Comparison of ENCODE assay signal across 1 cellular context in the genomic region with DNA sequence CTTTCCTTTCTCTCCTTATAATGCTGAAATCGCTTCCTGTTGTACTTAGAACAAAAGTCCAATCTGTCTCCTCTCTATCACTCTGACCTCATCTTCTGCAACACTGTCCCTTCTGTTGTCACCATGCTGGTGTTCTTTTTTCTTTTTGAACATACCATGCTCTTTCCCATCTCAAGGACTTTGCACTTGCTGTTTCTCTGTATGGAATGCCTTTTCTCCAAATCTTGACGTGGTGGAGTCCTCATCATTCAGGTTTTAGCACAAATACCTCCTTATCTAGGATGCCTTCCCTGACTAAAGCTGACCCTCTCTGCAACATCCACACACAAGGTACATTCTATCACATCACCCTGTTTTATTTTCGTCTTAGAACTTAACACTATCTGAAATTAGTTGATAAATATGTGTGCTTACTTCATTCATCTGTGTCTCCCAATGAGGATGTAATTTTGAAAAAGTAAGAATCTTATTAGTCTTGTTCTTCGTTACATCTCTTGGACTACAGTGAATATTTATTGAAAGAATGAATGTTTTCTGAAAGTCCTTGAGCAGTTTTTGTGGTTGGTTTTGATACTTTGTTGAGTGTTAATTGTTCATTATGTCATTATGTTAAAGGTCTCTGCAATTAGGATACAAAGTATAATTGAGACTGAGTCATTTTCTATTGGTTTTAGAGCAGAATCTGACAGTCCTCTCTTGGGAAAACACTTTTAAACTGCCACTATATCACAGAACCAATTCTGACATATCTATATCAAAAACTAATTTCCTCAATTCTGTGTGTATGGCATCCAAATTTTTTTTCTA.
TF ChIP-seq lines count a peak whose summit lies in the region.

No MANE protein-coding gene starts in this region.

TF ChIP-seq in WTC11, 78 proteins besides CTCF, POLR2A, EP300 and RAD21 (continued from another document):
- TF ChIP-seq STAT6 (CRISPR knock-in tag; conservative IDR thresholded peaks at IDR 0.05; ENCODE audit: low read depth) (no peak), MYBL2 (CRISPR knock-in tag; IDR thresholded peaks at IDR 0.05) (no peak), ETV6 (CRISPR knock-in tag; IDR thresholded peaks at IDR 0.05) (no peak), PRRX2 (CRISPR knock-in tag; IDR thresholded peaks at IDR 0.05) (no peak), ZNF219 (CRISPR knock-in tag; IDR thresholded peaks at IDR 0.05; ENCODE audit: borderline replicate concordance) (no peak), GRHL2 (CRISPR knock-in tag; IDR thresholded peaks at IDR 0.05; ENCODE audit: insufficient replicate concordance, severe bottlenecking) (no peak)
- TF ChIP-seq, protein P1, sequence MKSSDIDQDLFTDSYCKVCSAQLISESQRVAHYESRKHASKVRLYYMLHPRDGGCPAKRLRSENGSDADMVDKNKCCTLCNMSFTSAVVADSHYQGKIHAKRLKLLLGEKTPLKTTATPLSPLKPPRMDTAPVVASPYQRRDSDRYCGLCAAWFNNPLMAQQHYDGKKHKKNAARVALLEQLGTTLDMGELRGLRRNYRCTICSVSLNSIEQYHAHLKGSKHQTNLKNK (CRISPR knock-in tag; IDR thresholded peaks at IDR 0.05): no peak
- TF ChIP-seq, protein P2, sequence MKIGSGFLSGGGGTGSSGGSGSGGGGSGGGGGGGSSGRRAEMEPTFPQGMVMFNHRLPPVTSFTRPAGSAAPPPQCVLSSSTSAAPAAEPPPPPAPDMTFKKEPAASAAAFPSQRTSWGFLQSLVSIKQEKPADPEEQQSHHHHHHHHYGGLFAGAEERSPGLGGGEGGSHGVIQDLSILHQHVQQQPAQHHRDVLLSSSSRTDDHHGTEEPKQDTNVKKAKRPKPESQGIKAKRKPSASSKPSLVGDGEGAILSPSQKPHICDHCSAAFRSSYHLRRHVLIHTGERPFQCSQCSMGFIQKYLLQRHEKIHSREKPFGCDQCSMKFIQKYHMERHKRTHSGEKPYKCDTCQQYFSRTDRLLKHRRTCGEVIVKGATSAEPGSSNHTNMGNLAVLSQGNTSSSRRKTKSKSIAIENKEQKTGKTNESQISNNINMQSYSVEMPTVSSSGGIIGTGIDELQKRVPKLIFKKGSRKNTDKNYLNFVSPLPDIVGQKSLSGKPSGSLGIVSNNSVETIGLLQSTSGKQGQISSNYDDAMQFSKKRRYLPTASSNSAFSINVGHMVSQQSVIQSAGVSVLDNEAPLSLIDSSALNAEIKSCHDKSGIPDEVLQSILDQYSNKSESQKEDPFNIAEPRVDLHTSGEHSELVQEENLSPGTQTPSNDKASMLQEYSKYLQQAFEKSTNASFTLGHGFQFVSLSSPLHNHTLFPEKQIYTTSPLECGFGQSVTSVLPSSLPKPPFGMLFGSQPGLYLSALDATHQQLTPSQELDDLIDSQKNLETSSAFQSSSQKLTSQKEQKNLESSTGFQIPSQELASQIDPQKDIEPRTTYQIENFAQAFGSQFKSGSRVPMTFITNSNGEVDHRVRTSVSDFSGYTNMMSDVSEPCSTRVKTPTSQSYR (CRISPR knock-in tag; IDR thresholded peaks at IDR 0.05): no peak
